ENCODE assay signal across 9 cellular contexts in the genomic region with DNA sequence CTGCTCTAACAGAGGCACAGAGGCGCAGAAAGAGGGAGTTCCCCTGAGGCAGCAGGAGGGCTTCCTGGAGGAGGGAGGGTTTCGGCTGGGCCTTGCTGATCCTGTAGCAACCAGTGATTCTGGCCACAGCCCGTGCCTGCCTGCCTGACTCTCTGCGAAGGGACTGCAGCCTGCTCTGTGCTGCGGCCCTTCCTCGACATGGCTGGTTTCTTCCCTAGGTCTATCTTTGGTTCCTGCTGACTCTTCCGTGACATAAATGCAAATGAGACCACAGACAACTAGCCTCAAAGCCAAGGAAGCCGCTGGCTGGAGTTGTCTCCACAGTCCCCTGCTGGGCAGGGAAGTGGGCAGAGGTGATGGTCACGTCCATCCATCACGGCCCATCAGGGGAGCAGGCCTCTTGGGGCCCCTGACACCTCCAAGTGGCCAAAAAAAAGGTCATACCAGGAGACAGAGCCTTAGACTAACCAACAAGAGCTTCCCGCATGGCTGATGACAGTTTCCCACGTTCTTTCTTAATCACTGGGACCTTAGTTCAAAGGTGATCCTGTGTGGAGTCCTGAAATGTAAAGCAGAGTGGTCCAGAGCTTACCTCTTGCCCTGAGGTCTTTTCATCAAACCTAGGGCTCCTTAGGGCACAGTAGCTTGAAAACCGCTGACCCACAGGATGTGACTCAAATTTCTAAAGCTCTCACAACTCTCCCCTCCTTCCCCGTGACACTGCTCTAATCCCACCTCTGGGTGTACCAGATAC. TPM values are rescaled to one million over a fixed set of nuclear protein-coding genes. Genes with fewer than 3 reads are reported as not detected.
A peak's percentile ranks its signal among the peaks of the same experiment; 100 is the strongest.
DNase-seq lines count a peak whose midpoint lies in the region; ATAC-seq and TF ChIP-seq lines count a peak whose summit lies in the region.
"Had no signal": no experiment of that assay in that cellular context is flagged by ENCODE, and none has a peak within 500 bp of the region (broad histone marks: within the 10 kb centered on the region; RNA-seq: fewer than 3 reads in every experiment).

No MANE protein-coding gene starts in this region.

- ATAC-seq in HG02943 (IDR thresholded peaks at IDR 0.05; ENCODE audit: low read depth, unreplicated experiment), result peak; percentile 94

- peak overlapping the region; percentile 83 for H3K27ac Mint-ChIP-seq in activated T-cell treated with anti-CD3 and anti-CD28 coated beads, Interleukin-2, amount 50 U/mL, for 24 hours
- peak overlapping the region; percentile 71 for H3K27ac Mint-ChIP-seq in endothelial cell (ENCODE audit: unreplicated experiment)

- no peak overlapping the region for H3K4me3 ChIP-seq in retinal pigment epithelial cell (ENCODE audit: low read length)

- no peaks in the 10 kb centered on the region for H3K9me3 Mint-ChIP-seq in activated T-cell treated with anti-CD3 and anti-CD28 coated beads, Interleukin-2, amount 50 U/mL, for 24 hours
- H3K9me3 Mint-ChIP-seq in endothelial cell (ENCODE audit: unreplicated experiment), result no peaks in the 10 kb centered on the region

- no peaks in the 10 kb centered on the region for H3K36me3 Mint-ChIP-seq in activated T-cell treated with anti-CD3 and anti-CD28 coated beads, Interleukin-2, amount 50 U/mL, for 24 hours (ENCODE audit: low read depth)
- H3K36me3 Mint-ChIP-seq in endothelial cell (ENCODE audit: low read depth, unreplicated experiment), result no peaks in the 10 kb centered on the region

- DNase-seq in activated T-cell treated with anti-CD3 and anti-CD28 coated beads, Interleukin-2, amount 50 U/mL, for 24 hours, result no peak
- no peak for DNase-seq in activated T-cell treated with anti-CD3 and anti-CD28 coated beads, Interleukin-2, amount 50 U/mL, for 48 hours
- DNase-seq in RPMI7951 (ENCODE audit: low read depth) (peak; percentile 95), endothelial cell (ENCODE audit: low spot score) (no peak), retinal pigment epithelial cell (ENCODE audit: low read depth) (peak; percentile 83), HuH-7 (ENCODE audit: low spot score) (no peak)
- DNase-seq in activated CD4-positive, CD25-positive, alpha-beta regulatory T cell treated with anti-CD3 and anti-CD28 coated beads, Interleukin-2, amount 50 U/mL, for 72 hours, result no peak
- DNase-seq: DND-41 had no signal

- H3K4me3 Mint-ChIP-seq in activated T-cell treated with anti-CD3 and anti-CD28 coated beads, Interleukin-2, amount 50 U/mL, for 24 hours, result no peak overlapping the region
- no peak overlapping the region for H3K4me3 Mint-ChIP-seq in endothelial cell (ENCODE audit: unreplicated experiment)

- TF ChIP-seq CTCF in endothelial cell (IDR thresholded peaks at IDR 0.05; ENCODE audit: unreplicated experiment) (no peak), retinal pigment epithelial cell (conservative IDR thresholded peaks at IDR 0.05; ENCODE audit: low read depth, low read length) (peak; percentile 0)

- no peaks in the 10 kb centered on the region for H3K27me3 Mint-ChIP-seq in activated T-cell treated with anti-CD3 and anti-CD28 coated beads, Interleukin-2, amount 50 U/mL, for 24 hours
- H3K27me3 Mint-ChIP-seq in endothelial cell (ENCODE audit: unreplicated experiment), result peaks cover 19% of the 10 kb centered on the region

- peaks cover 10% of the 10 kb centered on the region for H3K4me1 Mint-ChIP-seq in activated T-cell treated with anti-CD3 and anti-CD28 coated beads, Interleukin-2, amount 50 U/mL, for 24 hours (ENCODE audit: low read depth)
- peaks cover 34% of the 10 kb centered on the region for H3K4me1 Mint-ChIP-seq in endothelial cell (ENCODE audit: unreplicated experiment)

RNA-seq across cellular contexts. Expression of gene HS1BP3, which starts 55.3 kb away (rescaled TPM):
- 13.9 and 15.9 TPM in 2 replicates for total RNA-seq in RPMI7951 (2014; rRNA removed; shearing (Covaris generic))
- total RNA-seq in endothelial cell (ENCODE audit: unreplicated experiment), result 33.6 TPM

Comparison
In these comparisons a context has a peak if more than half of its experiments do, and no peak if none do; other contexts are left out.
1. DNase-seq: peak in RPMI7951 (single experiment) and retinal pigment epithelial cell (single experiment); none in activated T-cell treated with anti-CD3 and anti-CD28 coated beads, Interleukin-2, amount 50 U/mL, for 24 hours (single experiment), activated T-cell treated with anti-CD3 and anti-CD28 coated beads, Interleukin-2, amount 50 U/mL, for 48 hours (0 of 2), endothelial cell (single experiment), HuH-7 (single experiment) and activated CD4-positive, CD25-positive, alpha-beta regulatory T cell treated with anti-CD3 and anti-CD28 coated beads, Interleukin-2, amount 50 U/mL, for 72 hours (single experiment).